In genomic region chr6:52284460-52285173, GRCh38 we compare ENCODE assay signal across 1 cellular context.
TF ChIP-seq lines count a peak whose summit lies in the region.

MCM3 (minus strand) TSS chr6:52284742; CDS start chr6:52284674, 68 bp downstream.

TF ChIP-seq in HepG2, 621 proteins besides CTCF, POLR2A, EP300 and RAD21 (continued from another document and continues in another):
- TF ChIP-seq GRHL1 (CRISPR knock-in tag; conservative IDR thresholded peaks at IDR 0.05) (peak; percentile 18; the same call in 1 of the 2 replicates), ZNF34 (CRISPR knock-in tag; IDR thresholded peaks at IDR 0.05; ENCODE audit: borderline replicate concordance) (no peak), MAF1 (CRISPR knock-in tag; IDR thresholded peaks at IDR 0.05; ENCODE audit: borderline replicate concordance) (no peak), CCDC6 (CRISPR knock-in tag; IDR thresholded peaks at IDR 0.05) (peak; percentile 96; the same call in 1 of the 2 replicates), PHF5A (CRISPR knock-in tag; IDR thresholded peaks at IDR 0.05; ENCODE audit: low read depth, unreplicated experiment) (peak; percentile 37), ASH2L (IDR thresholded peaks at IDR 0.05; ENCODE audit: insufficient read length, low read depth, low read length) (peak; percentile 95), SP4 (CRISPR knock-in tag; IDR thresholded peaks at IDR 0.05) (peak; percentile 95), ZNF580 (CRISPR knock-in tag; IDR thresholded peaks at IDR 0.05; ENCODE audit: borderline replicate concordance, low read depth) (peak; percentile 66; the same call in 1 of the 2 replicates), ZNF720 (CRISPR knock-in tag; IDR thresholded peaks at IDR 0.05) (no peak), TBX2 (CRISPR knock-in tag; IDR thresholded peaks at IDR 0.05; ENCODE audit: borderline replicate concordance) (peak; percentile 92), MAX (IDR thresholded peaks at IDR 0.05) (peak; percentile 98), ZBTB38 (CRISPR knock-in tag; IDR thresholded peaks at IDR 0.05) (peak; percentile 79), MNT (IDR thresholded peaks at IDR 0.05) (peak; percentile 70), FOSL2 (CRISPR knock-in tag; IDR thresholded peaks at IDR 0.05) (peak; percentile 39), TFE3 (CRISPR knock-in tag; IDR thresholded peaks at IDR 0.05) (peak; percentile 74), SNAPC5 (CRISPR knock-in tag; IDR thresholded peaks at IDR 0.05; ENCODE audit: borderline replicate concordance) (peak; percentile 96), ZNF781 (CRISPR knock-in tag; IDR thresholded peaks at IDR 0.05; ENCODE audit: borderline replicate concordance, not compliant biosample characterization) (peak; percentile 89), UBTF (CRISPR knock-in tag; IDR thresholded peaks at IDR 0.05) (peak; percentile 95), ZNF598 (CRISPR knock-in tag; IDR thresholded peaks at IDR 0.05; ENCODE audit: borderline replicate concordance) (peak; percentile 76), PRDM4 (CRISPR knock-in tag; IDR thresholded peaks at IDR 0.05; ENCODE audit: borderline replicate concordance) (0 out of 2 replicates have a peak, but pooled peaks have one; percentile 24), ZBTB25 (CRISPR knock-in tag; IDR thresholded peaks at IDR 0.05) (no peak), ZNF383 (CRISPR knock-in tag; IDR thresholded peaks at IDR 0.05; ENCODE audit: borderline replicate concordance) (no peak), ZFP62 (CRISPR knock-in tag; IDR thresholded peaks at IDR 0.05) (no peak), HNF1B (CRISPR knock-in tag; IDR thresholded peaks at IDR 0.05) (peak; percentile 72; the same call in 1 of the 2 replicates), ZMAT3 (CRISPR knock-in tag; conservative IDR thresholded peaks at IDR 0.05) (peak; percentile 94; the same call in 1 of the 2 replicates), HNF1A (IDR thresholded peaks at IDR 0.05; ENCODE audit: low read depth) (peak; percentile 49; the same call in 1 of the 2 replicates), HNF1A (CRISPR knock-in tag; IDR thresholded peaks at IDR 0.05; ENCODE audit: borderline replicate concordance) (peak; percentile 11; the same call in 1 of the 2 replicates), MYC (CRISPR knock-in tag; IDR thresholded peaks at IDR 0.05; ENCODE audit: borderline replicate concordance) (peak; percentile 94), PHF21A (CRISPR knock-in tag; IDR thresholded peaks at IDR 0.05) (peak; percentile 85; the same call in 1 of the 2 replicates), ZNF570 (CRISPR knock-in tag; IDR thresholded peaks at IDR 0.05; ENCODE audit: borderline replicate concordance) (peak; percentile 83; the same call in 1 of the 2 replicates), SP1 (IDR thresholded peaks at IDR 0.05) (no peak), SP1 (CRISPR knock-in tag; IDR thresholded peaks at IDR 0.05) (no peak; the same call in 1 of the 2 replicates), ZNF816 (CRISPR knock-in tag; IDR thresholded peaks at IDR 0.05; ENCODE audit: borderline replicate concordance) (peak; percentile 89; the same call in 1 of the 2 replicates), FOXK1 (CRISPR knock-in tag; IDR thresholded peaks at IDR 0.05; ENCODE audit: borderline replicate concordance, low read depth) (peak; percentile 45; the same call in 1 of the 2 replicates), SPEN (CRISPR knock-in tag; IDR thresholded peaks at IDR 0.05; ENCODE audit: low read depth) (peak; percentile 97), TARDBP (CRISPR knock-in tag; IDR thresholded peaks at IDR 0.05) (no peak; the same call in 1 of the 2 replicates), ZSCAN22 (CRISPR knock-in tag; IDR thresholded peaks at IDR 0.05) (no peak), TIGD3 (CRISPR knock-in tag; IDR thresholded peaks at IDR 0.05; ENCODE audit: borderline replicate concordance) (0 out of 2 replicates have a peak, but pooled peaks have one; percentile 54)
